1 cellular context compared by ENCODE assay signal in the genomic region with DNA sequence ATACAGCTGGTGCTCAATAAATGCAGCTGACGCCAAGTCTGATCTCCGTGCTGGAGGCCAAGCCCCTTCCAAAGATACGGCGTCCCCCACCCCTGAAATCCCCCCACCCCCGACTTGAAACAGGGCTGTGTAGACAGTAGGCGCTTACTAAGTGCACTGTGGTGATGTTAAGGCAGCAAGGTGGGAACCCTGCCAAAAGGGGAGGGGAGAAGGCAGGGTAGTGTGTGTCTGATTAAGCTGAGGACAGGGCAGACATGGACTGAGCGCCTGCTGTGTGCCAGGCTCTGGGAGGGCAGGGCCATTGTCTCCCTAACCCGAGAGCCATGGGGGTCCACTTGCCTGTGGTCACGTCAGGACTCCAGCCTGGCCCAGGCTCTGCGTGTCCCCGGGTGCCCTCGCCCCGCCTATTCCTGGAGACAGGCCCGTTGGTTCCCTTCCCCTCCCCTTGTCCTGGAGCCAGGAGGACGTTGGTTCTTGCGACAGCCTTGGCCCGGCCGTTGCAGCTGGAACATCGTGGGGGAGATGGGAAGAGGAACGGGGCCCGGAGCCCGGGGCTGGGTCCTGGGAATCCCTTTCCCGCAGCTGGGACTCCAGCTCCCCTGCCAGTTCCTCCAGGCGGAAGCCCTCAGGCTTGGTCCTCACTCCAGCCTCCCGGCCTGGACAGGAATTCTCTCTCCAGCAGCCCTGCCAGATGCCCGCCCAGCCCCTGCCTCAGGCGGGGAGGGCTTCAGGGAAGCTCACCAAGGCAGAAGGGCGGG.
TF ChIP-seq lines count a peak whose summit lies in the region.

No MANE protein-coding gene starts in this region.

TF ChIP-seq in SK-N-SH, 30 proteins besides CTCF, POLR2A, EP300 and RAD21 (continued from another document):
- no peak for TF ChIP-seq POLR2AphosphoS5 (IDR thresholded peaks at IDR 0.05; ENCODE audit: low read depth, low read length)
- no peak for TF ChIP-seq RXRA (IDR thresholded peaks at IDR 0.05; ENCODE audit: borderline replicate concordance, low read depth)
- no peak for TF ChIP-seq MXI1 (IDR thresholded peaks at IDR 0.05; ENCODE audit: low read depth, low read length)
TF ChIP-seq in SK-N-SH: peak in this region for 1.
